9 cellular contexts compared by ENCODE assay signal in the genomic region with DNA sequence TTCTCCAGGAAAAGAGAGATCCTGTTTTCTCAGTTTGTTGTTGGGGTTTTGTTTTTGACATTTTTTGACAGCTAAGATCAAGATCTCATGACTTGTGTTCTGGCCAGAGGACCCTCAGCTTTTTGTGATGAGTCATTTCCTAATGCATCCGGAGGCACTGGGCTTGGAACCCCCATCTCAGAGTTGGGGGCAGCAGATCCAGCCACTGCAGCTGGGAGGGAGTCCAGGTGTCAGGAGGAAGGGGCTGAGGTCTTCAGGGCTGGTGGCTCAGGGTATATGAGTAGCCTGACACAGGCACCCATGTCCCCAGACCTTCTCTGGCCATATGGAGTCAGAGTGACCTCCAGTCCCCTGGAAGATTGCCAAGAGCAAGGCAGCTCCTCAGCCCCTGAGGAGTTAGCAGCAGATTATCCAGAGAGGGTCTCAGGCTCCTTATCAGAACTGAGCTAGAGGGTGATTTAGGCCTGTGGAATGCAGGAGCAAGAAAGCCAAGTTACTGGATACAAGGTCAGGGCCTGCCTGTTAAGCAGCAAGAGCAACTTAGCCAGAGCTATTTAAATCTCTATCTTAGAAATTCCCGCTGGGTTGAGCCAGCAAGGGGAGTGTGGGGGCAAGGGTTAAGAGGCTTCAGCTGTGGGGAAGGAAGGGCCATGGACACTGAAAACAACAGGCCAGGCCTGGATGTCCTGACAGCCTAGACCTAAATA.
DNase-seq lines count a peak whose midpoint lies in the region; FAIRE-seq and TF ChIP-seq lines count a peak whose summit lies in the region.
"Had no signal": no experiment of that assay in that cellular context is flagged by ENCODE, and none has a peak within 500 bp of the region (broad histone marks: within the 10 kb centered on the region; RNA-seq: fewer than 3 reads in every experiment).

No MANE protein-coding gene starts in this region.

- DNase-seq in HTR-8/SVneo (ENCODE audit: insufficient read length, low spot score), result peak; percentile 84
- DNase-seq in cardiac fibroblast (ENCODE audit: low read depth in 2 of 2), result peak; percentile 62 to 94
- peak; percentile 88 for DNase-seq in kidney
- no peak for DNase-seq in suprapubic skin (ENCODE audit: low spot score in 2 of 2)
- DNase-seq in OCI-LY7 (ENCODE audit: low spot score), result no peak
- DNase-seq in GF-D8 (lab: John Stamatoyannopoulos, UW), result no peak
- DNase-seq in GM19238 (ENCODE audit: insufficient read length, low spot score), result no peak
- no peak for DNase-seq in NCI-H524 treated with DMSO at 0.1 percent for 48 hours (lab: John Stamatoyannopoulos, UW)
- DNase-seq: activated CD4-positive, CD25-positive, alpha-beta regulatory T cell had no signal

- CTCF ChIA-PET in OCI-LY7 (lab: Charles Lee; ENCODE audit: unreplicated experiment), result no interaction called here

- peaks cover 28 to 37% of the 10 kb centered on the region in 2 donors for H3K4me1 ChIP-seq in kidney (ENCODE audit: control insufficient read depth in 1 of 2, insufficient read depth in 1 of 2, low read depth in 1 of 2, low read length in 2 of 2)
- H3K4me1 ChIP-seq in suprapubic skin, result peaks cover 19% of the 10 kb centered on the region
- no peaks in the 10 kb centered on the region for H3K4me1 ChIP-seq in OCI-LY7 (ENCODE audit: insufficient read depth, low read length, poor library complexity, severe bottlenecking)

- no peaks in the 10 kb centered on the region for H3K79me2 ChIP-seq in OCI-LY7 (ENCODE audit: insufficient read depth, low read depth, low read length)

- H3K9me2 ChIP-seq in OCI-LY7 (ENCODE audit: insufficient read depth, low read length), result no peaks in the 10 kb centered on the region

- no peak overlapping the region for H3K4me2 ChIP-seq in OCI-LY7 (ENCODE audit: low read length)

- TF ChIP-seq POLR2A in suprapubic skin (IDR thresholded peaks at IDR 0.05), result no peak

- TF ChIP-seq EP300 in suprapubic skin (IDR thresholded peaks at IDR 0.05), result no peak

- no peak overlapping the region for H3K9ac ChIP-seq in kidney (ENCODE audit: low read length in 2 of 2)

- H3K9me3 ChIP-seq in kidney (ENCODE audit: control insufficient read depth in 1 of 2, low read length in 2 of 2), result no peaks in the 10 kb centered on the region
- no peaks in the 10 kb centered on the region for H3K9me3 ChIP-seq in suprapubic skin
- H3K9me3 ChIP-seq in OCI-LY7 (ENCODE audit: low read length), result no peaks in the 10 kb centered on the region

- H2AFZ ChIP-seq in OCI-LY7 (ENCODE audit: low read length), result no peak overlapping the region

- H4K20me1 ChIP-seq in OCI-LY7 (ENCODE audit: insufficient read depth, low read length), result no peaks in the 10 kb centered on the region

- BruUV-seq in OCI-LY7 (replicated peaks; lab: Mats Ljungman, UMichigan), result no TSS peak

- H3K27me3 ChIP-seq in suprapubic skin, result no peaks in the 10 kb centered on the region

- FAIRE-seq in HTR-8/SVneo (lab: Jason Lieb, UNC) (peak; percentile 71), kidney (lab: Jason Lieb, UNC) (no peak)

- no peak for TF ChIP-seq CTCF in cardiac fibroblast (IDR thresholded peaks at IDR 0.05; ENCODE audit: low read depth, low read length)
- TF ChIP-seq CTCF in kidney (IDR thresholded peaks at IDR 0.05; ENCODE audit: borderline replicate concordance, extremely low read depth, insufficient read depth), result no peak
- TF ChIP-seq CTCF in suprapubic skin (IDR thresholded peaks at IDR 0.05), result no peak
- TF ChIP-seq CTCF in OCI-LY7 (conservative IDR thresholded peaks at IDR 0.05; ENCODE audit: low read length), result no peak

- intact Hi-C loops in kidney (cut with DNase I), result no loop called here
- intact Hi-C loops in OCI-LY7 (cut with micrococcal nuclease; ENCODE audit: unreplicated experiment), result no loop called here

- H3K27ac ChIP-seq in kidney (ENCODE audit: low read depth in 2 of 2, low read length in 2 of 2) (peak overlapping the region; percentile 77 to 85), suprapubic skin (peak overlapping the region; percentile 43), OCI-LY7 (ENCODE audit: low read depth, low read length, poor library complexity, severe bottlenecking) (no peak overlapping the region)

- 25% methylated on average over 2 of the region's 2 CpGs for WGBS in suprapubic skin

- H3K4me3 ChIP-seq in cardiac fibroblast (replicated peaks in 1 of 2; ENCODE audit: low read depth in 2 of 2, low read length in 2 of 2), result no peak overlapping the region
- no peak overlapping the region for H3K4me3 ChIP-seq in kidney (ENCODE audit: low read length in 2 of 2)
- H3K4me3 ChIP-seq in suprapubic skin, result no peak overlapping the region
- H3K4me3 ChIP-seq in OCI-LY7 (ENCODE audit: low read depth, low read length, poor library complexity, severe bottlenecking), result no peak overlapping the region

- H3K36me3 ChIP-seq in kidney (ENCODE audit: control insufficient read depth in 1 of 2, insufficient read depth in 2 of 2, low read length in 2 of 2) (no peaks in the 10 kb centered on the region), suprapubic skin (no peaks in the 10 kb centered on the region), OCI-LY7 (ENCODE audit: insufficient read depth, low read length) (no peaks in the 10 kb centered on the region)

- POLR2A ChIA-PET in OCI-LY7 (lab: Charles Lee), result interaction anchor here (0.6 kb wide), 1 partner anchor 47 kb away, joined by 4 read pairs; no protein-coding TSS in a partner anchor

Comparison
In these comparisons a context has a peak if more than half of its experiments do, and no peak if none do; other contexts are left out.
1. DNase-seq: peak in HTR-8/SVneo (single experiment), cardiac fibroblast (2 of 2) and kidney (single experiment); none in suprapubic skin (0 of 2), OCI-LY7 (single experiment), GF-D8 (single experiment), GM19238 (single experiment) and NCI-H524 treated with DMSO at 0.1 percent for 48 hours (single experiment).